Comparison of ENCODE assay signal across 8 cellular contexts in the genomic region with DNA sequence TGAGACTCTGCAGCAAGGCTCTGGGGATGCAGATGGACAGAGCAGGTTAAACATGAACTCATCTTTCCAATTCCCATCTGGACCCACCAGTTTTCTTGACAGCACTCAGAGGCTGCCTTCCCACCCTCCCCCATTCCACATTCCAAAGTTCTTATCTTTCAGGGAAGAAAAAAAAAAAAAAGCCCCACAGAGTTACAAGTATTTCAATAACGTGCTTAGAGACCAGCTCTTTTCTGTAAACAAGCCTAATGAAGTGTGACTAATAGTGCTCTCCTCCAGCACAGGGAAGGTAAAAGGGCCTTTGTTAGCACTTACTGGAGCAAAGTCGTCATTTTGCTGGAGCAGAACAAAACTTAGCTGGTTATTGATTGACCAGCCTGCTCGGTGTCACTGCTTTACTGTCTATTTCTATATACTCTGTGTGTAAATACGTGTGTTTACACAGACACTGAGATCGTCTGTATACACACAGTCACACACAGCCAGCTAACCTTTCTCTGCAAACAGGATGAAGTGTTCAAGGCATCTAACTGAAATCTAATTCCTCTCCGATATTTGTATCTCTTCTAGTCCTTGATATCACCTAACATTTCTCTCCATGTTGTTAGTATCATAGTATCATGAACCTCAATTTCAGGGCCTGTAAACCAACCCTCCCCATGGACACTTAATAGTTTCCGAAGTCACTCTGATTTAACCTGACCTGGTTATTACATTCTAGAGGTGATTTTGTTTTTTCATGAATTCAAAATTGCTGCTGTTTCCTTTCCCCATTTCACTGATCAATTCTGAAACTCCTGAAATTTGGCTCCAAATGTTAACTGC.
DNase-seq lines count a peak whose midpoint lies in the region; ATAC-seq and TF ChIP-seq lines count a peak whose summit lies in the region.

No MANE protein-coding gene starts in this region.

- ATAC-seq in HG03432 (IDR thresholded peaks at IDR 0.05; ENCODE audit: unreplicated experiment) (peak; percentile 57), HG03354 (IDR thresholded peaks at IDR 0.05; ENCODE audit: poor library complexity, severe bottlenecking, unreplicated experiment) (no peak), GM21529 (IDR thresholded peaks at IDR 0.05; ENCODE audit: unreplicated experiment) (no peak)

- H3K9ac ChIP-seq in neural cell (ENCODE audit: low read length), result peak overlapping the region; percentile 38

- 45% methylated on average over 7 of the region's 7 CpGs for WGBS in esophagus muscularis mucosa

- no peaks in the 10 kb centered on the region for H3K36me3 ChIP-seq in A673 (ENCODE audit: insufficient read depth, low read length, poor library complexity, severe bottlenecking)
- no peaks in the 10 kb centered on the region for H3K36me3 ChIP-seq in OCI-LY7 (ENCODE audit: insufficient read depth, low read length)
- H3K36me3 ChIP-seq in esophagus muscularis mucosa, result no peaks in the 10 kb centered on the region
- no peaks in the 10 kb centered on the region for H3K36me3 ChIP-seq in neural cell (ENCODE audit: insufficient read depth, low read length)

- H3K79me2 ChIP-seq in OCI-LY7 (ENCODE audit: insufficient read depth, low read depth, low read length) (peaks cover 70% of the 10 kb centered on the region), neural cell (replicated peaks; ENCODE audit: insufficient read depth, low read length) (peaks cover 48% of the 10 kb centered on the region)

- H2AFZ ChIP-seq in OCI-LY7 (ENCODE audit: low read length) (no peak overlapping the region), neural cell (ENCODE audit: low read depth, low read length) (no peak overlapping the region)

- TF ChIP-seq RAD21 in neural cell (conservative IDR thresholded peaks at IDR 0.05), result no peak

- POLR2A ChIA-PET in A673 (lab: Charles Lee; ENCODE audit: low non-redundant PET), result no interaction called here
- POLR2A ChIA-PET in OCI-LY7 (lab: Charles Lee), result interaction anchor here (0.6 to 3.5 kb wide), 13 partner anchors 9 to 1943 kb away, joined by 3 to 11 read pairs (median 4); no protein-coding TSS in a partner anchor

- H3K4me2 ChIP-seq in OCI-LY7 (ENCODE audit: low read length) (peak overlapping the region; percentile 61), neural cell (ENCODE audit: low read length) (peak overlapping the region; percentile 6)

- BruUV-seq in A673 (replicated peaks; lab: Mats Ljungman, UMichigan) (no TSS peak), OCI-LY7 (replicated peaks; lab: Mats Ljungman, UMichigan) (no TSS peak)

- DNase-seq in A673 (ENCODE audit: low spot score) (peak; percentile 33), OCI-LY7 (ENCODE audit: low spot score) (no peak), esophagus muscularis mucosa (ENCODE audit: extremely low spot score) (peak; percentile 72)
- no peak for DNase-seq in activated T-cell treated with anti-CD3 and anti-CD28 coated beads, Interleukin-2, amount 50 U/mL, for 1 hour

- H3K9me3 ChIP-seq in A673 (ENCODE audit: low read depth, low read length, poor library complexity, severe bottlenecking) (no peaks in the 10 kb centered on the region), OCI-LY7 (ENCODE audit: low read length) (no peaks in the 10 kb centered on the region), esophagus muscularis mucosa (no peaks in the 10 kb centered on the region), neural cell (ENCODE audit: low read length) (no peaks in the 10 kb centered on the region)

- H3K9me2 ChIP-seq in OCI-LY7 (ENCODE audit: insufficient read depth, low read length) (no peaks in the 10 kb centered on the region), neural cell (ENCODE audit: insufficient read depth, low read length) (no peaks in the 10 kb centered on the region)

- H3K27me3 ChIP-seq in A673 (replicated peaks; ENCODE audit: insufficient read depth, low read depth, low read length, poor library complexity) (no peaks in the 10 kb centered on the region), esophagus muscularis mucosa (no peaks in the 10 kb centered on the region), neural cell (ENCODE audit: insufficient read depth, low read depth, low read length) (no peaks in the 10 kb centered on the region)

- H3K4me3 ChIP-seq in A673 (ENCODE audit: low read depth, low read length, poor library complexity, severe bottlenecking) (no peak overlapping the region), OCI-LY7 (ENCODE audit: low read depth, low read length, poor library complexity, severe bottlenecking) (peak overlapping the region; percentile 27), esophagus muscularis mucosa (no peak overlapping the region), neural cell (ENCODE audit: low read length) (peak overlapping the region; percentile 44)

- TF ChIP-seq POLR2A in esophagus muscularis mucosa (IDR thresholded peaks at IDR 0.05; ENCODE audit: low read depth), result no peak

- intact Hi-C loops in A673 (cut with micrococcal nuclease; ENCODE audit: unreplicated experiment), result no loop called here
- intact Hi-C loops in OCI-LY7 (cut with micrococcal nuclease; ENCODE audit: unreplicated experiment), result no loop called here
- intact Hi-C loops in esophagus muscularis mucosa (cut with DNase I), result no loop called here

- no peak for TF ChIP-seq EP300 in esophagus muscularis mucosa (IDR thresholded peaks at IDR 0.05)
- no peak for TF ChIP-seq EP300 in neural cell (conservative IDR thresholded peaks at IDR 0.05; ENCODE audit: poor library complexity, severe bottlenecking)

- H4K20me1 ChIP-seq in OCI-LY7 (ENCODE audit: insufficient read depth, low read length), result no peaks in the 10 kb centered on the region
- H4K20me1 ChIP-seq in neural cell (ENCODE audit: insufficient read depth), result no peaks in the 10 kb centered on the region

- H3F3A ChIP-seq in neural cell (ENCODE audit: insufficient read depth, low read length, poor library complexity, severe bottlenecking), result no peaks in the 10 kb centered on the region

- TF ChIP-seq CTCF in A673 (conservative IDR thresholded peaks at IDR 0.05; ENCODE audit: low read depth, low read length) (no peak), OCI-LY7 (conservative IDR thresholded peaks at IDR 0.05; ENCODE audit: low read length) (no peak), esophagus muscularis mucosa (IDR thresholded peaks at IDR 0.05) (no peak), neural cell (IDR thresholded peaks at IDR 0.05; ENCODE audit: poor library complexity, severe bottlenecking) (no peak)

- H3K27ac ChIP-seq in A673 (ENCODE audit: low read depth, low read length, poor library complexity, severe bottlenecking) (no peak overlapping the region), OCI-LY7 (ENCODE audit: low read depth, low read length, poor library complexity, severe bottlenecking) (peak overlapping the region; percentile 4), esophagus muscularis mucosa (replicated peaks in 1 of 4) (peak overlapping the region; percentile 46 to 73 (median 68)), neural cell (ENCODE audit: low read length) (peak overlapping the region; percentile 68)

- peaks cover 15% of the 10 kb centered on the region for H3K4me1 ChIP-seq in A673 (ENCODE audit: insufficient read depth, low read length, poor library complexity, severe bottlenecking)
- peaks cover 66% of the 10 kb centered on the region for H3K4me1 ChIP-seq in OCI-LY7 (ENCODE audit: insufficient read depth, low read length, poor library complexity, severe bottlenecking)
- peaks cover 46 to 85% (median 76%) of the 10 kb centered on the region in 4 donors for H3K4me1 ChIP-seq in esophagus muscularis mucosa

- CTCF ChIA-PET in A673 (lab: Charles Lee), result no interaction called here
- CTCF ChIA-PET in OCI-LY7 (lab: Charles Lee; ENCODE audit: unreplicated experiment), result interaction anchor here (0.7 to 0.8 kb wide), 2 partner anchors 12 to 36 kb away, joined by 3 to 4 read pairs; no protein-coding TSS in a partner anchor

TF ChIP-seq in neural cell, 6 proteins besides CTCF, POLR2A, EP300 and RAD21:
- TF ChIP-seq POLR2AphosphoS5 (IDR thresholded peaks at IDR 0.05), result no peak
- TF ChIP-seq EZH2 (IDR thresholded peaks at IDR 0.05; ENCODE audit: borderline replicate concordance, insufficient read depth, low read length, poor library complexity, severe bottlenecking), result no peak
- TF ChIP-seq SMC3 (conservative IDR thresholded peaks at IDR 0.05; ENCODE audit: poor library complexity), result no peak
- TF ChIP-seq MXI1 (conservative IDR thresholded peaks at IDR 0.05; ENCODE audit: poor library complexity, severe bottlenecking), result no peak
- TF ChIP-seq TAF1 (IDR thresholded peaks at IDR 0.05; ENCODE audit: low read depth), result no peak
- TF ChIP-seq REST (IDR thresholded peaks at IDR 0.05; ENCODE audit: borderline replicate concordance), result no peak

Comparison
In these comparisons a context has a peak if more than half of its experiments do, and no peak if none do; other contexts are left out.
1. DNase-seq: peak in A673 (single experiment) and esophagus muscularis mucosa (single experiment); none in OCI-LY7 (single experiment) and activated T-cell treated with anti-CD3 and anti-CD28 coated beads, Interleukin-2, amount 50 U/mL, for 1 hour (single experiment).
2. H3K4me3 ChIP-seq: peak in OCI-LY7 (single experiment) and neural cell (single experiment); none in A673 (single experiment) and esophagus muscularis mucosa (0 of 4).